Comparison of ENCODE assay signal across 11 cellular contexts in the genomic region with DNA sequence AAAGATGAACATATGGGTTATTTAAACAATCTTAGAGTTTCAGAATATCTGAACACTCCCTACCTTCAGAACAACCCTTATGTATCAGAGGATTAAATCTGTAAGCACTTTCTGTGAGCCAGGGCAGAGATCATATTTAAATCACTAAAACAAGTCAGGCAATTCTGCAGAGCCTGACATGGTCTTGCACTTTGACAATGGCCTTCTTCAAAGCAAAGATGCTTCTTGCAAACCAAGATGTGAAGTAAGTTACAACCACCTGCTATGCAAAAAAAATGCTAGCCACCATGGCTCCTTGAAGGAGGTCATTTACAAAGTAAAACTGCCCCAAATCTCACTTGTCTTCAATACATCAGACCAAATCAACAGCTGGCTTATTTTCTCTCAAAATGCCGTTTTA. TPM values are rescaled to one million over a fixed set of nuclear protein-coding genes. Genes with fewer than 3 reads are reported as not detected.
A peak's percentile ranks its signal among the peaks of the same experiment; 100 is the strongest.
DNase-seq lines count a peak whose midpoint lies in the region; ATAC-seq, FAIRE-seq and TF ChIP-seq lines count a peak whose summit lies in the region.
"Had no signal": no experiment of that assay in that cellular context is flagged by ENCODE, and none has a peak within 500 bp of the region (broad histone marks: within the 10 kb centered on the region; RNA-seq: fewer than 3 reads in every experiment).

No MANE protein-coding gene starts in this region.

- H3K9me3 ChIP-seq in left ventricle myocardium inferior (replicated peaks) = no peaks in the 10 kb centered on the region
- H3K9me3 ChIP-seq in keratinocyte (ENCODE audit: control insufficient read depth, low read depth, low read length) = no peaks in the 10 kb centered on the region
- no peaks in the 10 kb centered on the region for H3K9me3 ChIP-seq in tibial artery
- H3K9me3 ChIP-seq: ascending aorta, Caco-2 had no signal

- no peak for DNase-seq in left ventricle myocardium inferior
- DNase-seq in cardiac septum (ENCODE audit: low spot score) = no peak
- DNase-seq in activated CD8-positive, alpha-beta T cell treated with anti-CD3 and anti-CD28 coated beads for 36 hours = no peak
- no peak for DNase-seq in keratinocyte (ENCODE audit: low read depth, low spot score)
- DNase-seq in tibial artery = no peak
- no peak for DNase-seq in NAMALWA (ENCODE audit: low spot score)
- no peak for DNase-seq in NCI-H510A treated with DMSO at 0.1 percent for 48 hours (lab: John Stamatoyannopoulos, UW)
- DNase-seq: Caco-2, NCI-H187 had no signal

- POLR2A ChIA-PET in activated CD8-positive, alpha-beta T cell treated with anti-CD3 and anti-CD28 coated beads for 36 hours (lab: Charles Lee) = interaction anchor here (0.7 to 1.5 kb wide), 9 partner anchors 8 to 83 kb away, joined by 3 to 7 read pairs (median 4); no protein-coding TSS in a partner anchor

- peak overlapping the region; percentile 91 for H3K27ac Mint-ChIP-seq in activated CD8-positive, alpha-beta T cell treated with anti-CD3 and anti-CD28 coated beads for 36 hours

- H3K9me3 Mint-ChIP-seq in activated CD8-positive, alpha-beta T cell treated with anti-CD3 and anti-CD28 coated beads for 36 hours = no peaks in the 10 kb centered on the region

- dilution Hi-C loops in keratinocyte (cut with MboI; ENCODE audit: extremely low pct_ligation_motif_present, low sequenced_read_pairs) = no loop called here

- ATAC-seq in activated CD8-positive, alpha-beta T cell treated with anti-CD3 and anti-CD28 coated beads for 36 hours = no peak
- ATAC-seq in GM18517 (IDR thresholded peaks at IDR 0.05; ENCODE audit: unreplicated experiment) = no peak

- no peaks in the 10 kb centered on the region for H3K27me3 Mint-ChIP-seq in activated CD8-positive, alpha-beta T cell treated with anti-CD3 and anti-CD28 coated beads for 36 hours

- no peak overlapping the region for H2AFZ ChIP-seq in keratinocyte (ENCODE audit: control insufficient read depth, low read length)

- H3K27ac ChIP-seq in left ventricle myocardium inferior (replicated peaks) (peak overlapping the region; percentile 59), keratinocyte (ENCODE audit: control insufficient read depth, insufficient read depth, low read length) (no peak overlapping the region), tibial artery (no peak overlapping the region)
- H3K27ac ChIP-seq: ascending aorta had no signal

- peak overlapping the region; percentile 100 for H3K4me3 Mint-ChIP-seq in activated CD8-positive, alpha-beta T cell treated with anti-CD3 and anti-CD28 coated beads for 36 hours

- H3K79me2 ChIP-seq in keratinocyte (ENCODE audit: control insufficient read depth, insufficient read depth, low read length) = peaks cover 82% of the 10 kb centered on the region

- no peak for FAIRE-seq in keratinocyte (lab: Jason Lieb, UNC)

- TF ChIP-seq CTCF in left ventricle myocardium inferior (IDR thresholded peaks at IDR 0.05; ENCODE audit: borderline replicate concordance) (no peak), keratinocyte (optimal IDR thresholded peaks at IDR 0.05 in 1 of 3, IDR thresholded peaks at IDR 0.05 in 1 of 3, conservative IDR thresholded peaks at IDR 0.05 in 1 of 3; ENCODE audit: extremely low read depth in 1 of 3, insufficient read depth in 2 of 3, low read length in 3 of 3) (no peak), tibial artery (IDR thresholded peaks at IDR 0.05) (no peak)
- no peak for TF ChIP-seq CTCF in activated CD8-positive, alpha-beta T cell treated with anti-CD3 and anti-CD28 coated beads for 36 hours (IDR thresholded peaks at IDR 0.05)

- peaks cover 64% of the 10 kb centered on the region for H3K4me1 Mint-ChIP-seq in activated CD8-positive, alpha-beta T cell treated with anti-CD3 and anti-CD28 coated beads for 36 hours (ENCODE audit: low read depth)

- peaks cover 60% of the 10 kb centered on the region for H3K36me3 Mint-ChIP-seq in activated CD8-positive, alpha-beta T cell treated with anti-CD3 and anti-CD28 coated beads for 36 hours (ENCODE audit: low read depth)

- H3K36me3 ChIP-seq in left ventricle myocardium inferior (peaks cover 11% of the 10 kb centered on the region), keratinocyte (ENCODE audit: control insufficient read depth in 2 of 2, extremely low read depth in 1 of 2, insufficient read depth in 2 of 2, low read length in 2 of 2) (peaks cover 2 to 10% of the 10 kb centered on the region in 2 experiments), tibial artery (peaks cover 0 to 12% (median 0%) of the 10 kb centered on the region in 3 donors)

- peaks cover 2% of the 10 kb centered on the region for H3K9me1 ChIP-seq in keratinocyte (ENCODE audit: control insufficient read depth, extremely low read depth, insufficient read depth, low read length)

- peak overlapping the region; percentile 98 for H3K4me2 ChIP-seq in keratinocyte (ENCODE audit: control insufficient read depth, extremely low read depth, insufficient read depth, low read depth, low read length)

- H3K4me3 ChIP-seq in left ventricle myocardium inferior = peak overlapping the region; percentile 100
- H3K4me3 ChIP-seq in keratinocyte (ENCODE audit: control insufficient read depth in 2 of 3, extremely low read depth in 1 of 3, insufficient read depth in 2 of 3, low read depth in 1 of 3, low read length in 3 of 3) = peak overlapping the region in 1 of 3 experiments; percentile 99
- peak overlapping the region; percentile 4 to 84 for H3K4me3 ChIP-seq in tibial artery

- intact Hi-C loops in left ventricle myocardium inferior (cut with micrococcal nuclease) = no loop called here
- intact Hi-C loops in cardiac septum (cut with DNase I) = no loop called here
- intact Hi-C loops in activated CD8-positive, alpha-beta T cell treated with anti-CD3 and anti-CD28 coated beads for 36 hours (cut with micrococcal nuclease) = no loop called here
- intact Hi-C loops in tibial artery (cut with DNase I; ENCODE audit: low total_unique reads) = no loop called here

- H3K27me3 ChIP-seq in left ventricle myocardium inferior (ENCODE audit: low read depth) = no peaks in the 10 kb centered on the region
- H3K27me3 ChIP-seq in keratinocyte (ENCODE audit: control insufficient read depth, extremely low read depth, insufficient read depth, low read length) = no peaks in the 10 kb centered on the region
- H3K27me3 ChIP-seq in tibial artery = no peaks in the 10 kb centered on the region
- H3K27me3 ChIP-seq: ascending aorta had no signal

- CTCF ChIA-PET in activated CD8-positive, alpha-beta T cell treated with anti-CD3 and anti-CD28 coated beads for 36 hours (lab: Charles Lee) = interaction anchor here (1.0 to 2.3 kb wide), 2 partner anchors 23 to 149 kb away, joined by 3 to 7 read pairs; no protein-coding TSS in a partner anchor

- H4K20me1 ChIP-seq in keratinocyte (ENCODE audit: control insufficient read depth, extremely low read depth, insufficient read depth, low read length) = peaks cover 37% of the 10 kb centered on the region

- no peak overlapping the region for H3K9ac ChIP-seq in keratinocyte (ENCODE audit: control insufficient read depth, extremely low read depth, insufficient read depth, low read length)

- peaks cover 88% of the 10 kb centered on the region for H3K4me1 ChIP-seq in left ventricle myocardium inferior
- H3K4me1 ChIP-seq in keratinocyte (ENCODE audit: control insufficient read depth, extremely low read depth, insufficient read depth, low read length) = peaks cover 32% of the 10 kb centered on the region
- H3K4me1 ChIP-seq in tibial artery = peaks cover 0 to 61% (median 34%) of the 10 kb centered on the region in 4 donors

RNA-seq across cellular contexts. Expression of gene PPP1CC, which starts 3.2 kb away (rescaled TPM):
- total RNA-seq in left ventricle myocardium inferior (156 TPM), cardiac septum (102 TPM)
- total RNA-seq in activated CD8-positive, alpha-beta T cell treated with anti-CD3 and anti-CD28 coated beads for 36 hours = 100 to 1,000 TPM; 242 to 244 TPM
- polyA plus RNA-seq in keratinocyte = 77.4 to 158 TPM (median 83.3 TPM) in 3 replicates
- 282 TPM for polyA plus RNA-seq in keratinocyte (2011; ENCODE audit: low read depth)
- polyA plus RNA-seq in keratinocyte (2011; cell fraction: cytosol; rRNA removed) = 65.6 and 135 TPM in 2 replicates
- 43.3 and 66.0 TPM in 2 replicates for polyA plus RNA-seq in keratinocyte (2011; cell fraction: nucleus; rRNA removed)
- 97.7 and 100.0 TPM in 2 replicates for polyA plus RNA-seq in keratinocyte (2012; ENCODE audit: low replicate concordance)
- 25.3 to 78.5 TPM (median 47.9 TPM) in 3 replicates for polyA minus RNA-seq in keratinocyte
- polyA minus RNA-seq in keratinocyte (2011; cell fraction: cytosol; rRNA and poly(A)+ RNA removed) = 46.6 TPM
- 16.7 and 30.3 TPM in 2 replicates for polyA minus RNA-seq in keratinocyte (2011; cell fraction: nucleus; rRNA and poly(A)+ RNA removed)

RNA-seq across cellular contexts. Expression of gene HVCN1, which starts 50.6 kb away (rescaled TPM):
- total RNA-seq in left ventricle myocardium inferior = 11.5 TPM
- 3.5 TPM for total RNA-seq in cardiac septum
- total RNA-seq in activated CD8-positive, alpha-beta T cell treated with anti-CD3 and anti-CD28 coated beads for 36 hours = 10 to 100 TPM; 23.0 to 24.2 TPM
- polyA plus RNA-seq in keratinocyte = 1.1 to 2.1 TPM (median 1.2 TPM) in 3 replicates
- not detected for polyA plus RNA-seq in keratinocyte (2011; ENCODE audit: low read depth)
- polyA plus RNA-seq in keratinocyte (2011; cell fraction: cytosol; rRNA removed) = 0.96 and 1.4 TPM in 2 replicates
- polyA plus RNA-seq in keratinocyte (2011; cell fraction: nucleus; rRNA removed) = 1.6 and 1.8 TPM in 2 replicates
- polyA plus RNA-seq in keratinocyte (2012; ENCODE audit: low replicate concordance) = 1.6 TPM in 1 of 2 replicates, not detected in the other
- polyA minus RNA-seq in keratinocyte = 1.6 to 1.8 TPM in 2 of 3 replicates, not detected in the other
- 3.1 TPM for polyA minus RNA-seq in keratinocyte (2011; cell fraction: cytosol; rRNA and poly(A)+ RNA removed)
- 0.42 and 1.2 TPM in 2 replicates for polyA minus RNA-seq in keratinocyte (2011; cell fraction: nucleus; rRNA and poly(A)+ RNA removed)
